8 cellular contexts compared by ENCODE assay signal in the genomic region with DNA sequence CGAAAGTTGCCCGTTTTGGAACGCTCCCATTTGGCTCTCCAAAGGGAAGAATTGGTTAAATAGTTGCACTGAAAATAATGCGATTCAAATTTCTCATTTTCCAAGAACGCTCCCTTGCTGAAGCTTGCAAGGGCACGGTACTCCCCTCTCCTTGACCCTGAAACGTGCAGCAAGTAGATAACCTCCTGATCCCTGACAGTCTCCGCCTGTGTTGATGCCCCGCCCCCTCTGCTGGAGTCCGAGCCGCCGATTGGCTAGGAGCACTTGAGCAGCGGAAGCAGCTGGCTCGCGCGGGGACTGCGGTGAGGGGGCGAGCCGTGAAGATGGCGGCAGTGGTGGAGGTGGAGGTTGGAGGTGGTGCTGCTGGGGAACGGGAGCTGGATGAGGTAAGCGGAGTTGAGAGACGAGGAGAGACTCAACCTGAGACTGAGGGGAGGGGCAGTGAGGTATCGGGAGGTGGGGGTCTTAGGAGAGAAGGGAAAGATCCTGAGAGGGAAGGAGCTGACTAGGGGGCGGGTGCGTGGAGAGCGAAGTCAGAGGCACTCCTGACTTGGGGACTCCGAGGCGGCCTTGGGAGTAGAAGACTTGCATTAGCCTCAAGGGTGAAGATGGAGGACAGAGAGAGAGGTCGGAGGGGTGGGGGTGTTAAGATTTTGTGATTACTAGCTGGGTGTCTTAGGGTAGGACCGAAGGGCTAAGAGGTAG. TPM values are rescaled to one million over a fixed set of nuclear protein-coding genes. Genes with fewer than 3 reads are reported as not detected.
DNase-seq lines count a peak whose midpoint lies in the region; ATAC-seq and TF ChIP-seq lines count a peak whose summit lies in the region.

Gene RNF121 (plus strand): TSS at position 308 of the 705 bp plus-strand sequence. CDS start 16 bp downstream, at position 324.

- H3K27ac ChIP-seq in DND-41 (ENCODE audit: low read length): peak within 1 kb of the TSS; percentile 96
- peak within 1 kb of the TSS; percentile 98 for H3K27ac ChIP-seq in GM23338 (ENCODE audit: low read depth)

- H3K27me3 Mint-ChIP-seq in GM23338 (ENCODE audit: insufficient read depth, low read depth, poor library complexity): peaks cover 5% of the 10 kb centered on the region
- H3K27me3 Mint-ChIP-seq in activated T-helper 17 cell treated with anti-CD3 and anti-CD28 coated beads, Interleukin-2, amount 50 U/mL, for 72 hours: no peaks in the 10 kb centered on the region
- no peaks in the 10 kb centered on the region for H3K27me3 Mint-ChIP-seq in natural killer cell (ENCODE audit: low read depth in 2 of 2)

- peak; percentile 98 for DNase-seq in DND-41
- peak; percentile 99 for DNase-seq in GM23338 (ENCODE audit: low spot score)
- peak; percentile 93 for DNase-seq in LHCN-M2 (ENCODE audit: low read depth)
- DNase-seq in RPMI8226: peak; percentile 95
- peak; percentile 90 for DNase-seq in fibroblast of mammary gland (ENCODE audit: low read depth)
- DNase-seq in natural killer cell: peak; percentile 96
- DNase-seq in stimulated activated naive CD8-positive, alpha-beta T cell treated with anti-CD3 and anti-CD28 coated beads, Interleukin-15, Interleukin-2, amounts not matched to agents 100 U/mL and 50 U/mL, for 24 hours: peak; percentile 99

- peaks cover 72% of the 10 kb centered on the region for H3K79me2 ChIP-seq in DND-41 (ENCODE audit: insufficient read depth, low read length)
- H3K79me2 ChIP-seq in GM23338 (replicated peaks; ENCODE audit: insufficient read depth): peaks cover 60% of the 10 kb centered on the region

- TF ChIP-seq CTCF in DND-41 (IDR thresholded peaks at IDR 0.05; ENCODE audit: borderline replicate concordance, extremely low read depth, low read length, poor library complexity, severe bottlenecking) (no peak), GM23338 (conservative IDR thresholded peaks at IDR 0.05; ENCODE audit: low read depth in 2 of 2) (no peak), fibroblast of mammary gland (conservative IDR thresholded peaks at IDR 0.05; ENCODE audit: control insufficient read depth, insufficient read depth, low read depth, low read length) (no peak), natural killer cell (IDR thresholded peaks at IDR 0.05) (no peak)

- H3K4me2 ChIP-seq in DND-41 (ENCODE audit: insufficient read depth, low read length) (peak within 1 kb of the TSS; percentile 96), GM23338 (peak within 1 kb of the TSS; percentile 98)

- H3K4me1 Mint-ChIP-seq in GM23338: peaks cover 6% of the 10 kb centered on the region
- peaks cover 23% of the 10 kb centered on the region for H3K4me1 Mint-ChIP-seq in activated T-helper 17 cell treated with anti-CD3 and anti-CD28 coated beads, Interleukin-2, amount 50 U/mL, for 72 hours
- H3K4me1 Mint-ChIP-seq in natural killer cell: peaks cover 37 to 47% of the 10 kb centered on the region in 2 donors

- no peaks in the 10 kb centered on the region for H3K9me3 ChIP-seq in DND-41 (ENCODE audit: insufficient read depth, low read length, severe bottlenecking)

- H3K9me2 ChIP-seq in GM23338 (ENCODE audit: insufficient read depth): no peaks in the 10 kb centered on the region

- H3K4me3 ChIP-seq in DND-41 (ENCODE audit: low read depth in 1 of 2, low read length in 2 of 2) (peak within 1 kb of the TSS; percentile 78 to 90), GM23338 (peak within 1 kb of the TSS; percentile 79), fibroblast of mammary gland (ENCODE audit: control insufficient read depth, low read depth, low read length) (peak within 1 kb of the TSS; percentile 100)

- peak within 1 kb of the TSS; percentile 94 for H2AFZ ChIP-seq in DND-41 (ENCODE audit: low read depth, low read length)
- H2AFZ ChIP-seq in GM23338: peak within 1 kb of the TSS; percentile 95

- H4K20me1 ChIP-seq in DND-41 (ENCODE audit: insufficient read depth, low read length) (0 out of 2 replicates have a peak, but pooled peaks cover 4% of the 10 kb centered on the region), GM23338 (replicated peaks; ENCODE audit: insufficient read depth) (peaks cover 22% of the 10 kb centered on the region; the same call in 1 of the 2 replicates)

- H3K9me3 Mint-ChIP-seq in GM23338 (no peaks in the 10 kb centered on the region), natural killer cell (no peaks in the 10 kb centered on the region)
- H3K9me3 Mint-ChIP-seq in activated T-helper 17 cell treated with anti-CD3 and anti-CD28 coated beads, Interleukin-2, amount 50 U/mL, for 72 hours: no peaks in the 10 kb centered on the region

- H3K27me3 ChIP-seq in DND-41 (ENCODE audit: insufficient read depth, low read length, poor library complexity): no peaks in the 10 kb centered on the region
- no peaks in the 10 kb centered on the region for H3K27me3 ChIP-seq in GM23338 (ENCODE audit: insufficient read depth)

- intact Hi-C loops in natural killer cell (cut with micrococcal nuclease): loop anchor here (1.0 kb wide), 2 partner anchors 151 to 183 kb away; partner anchors contain the start of genes ANAPC15, LRRC51 and NUMA1

- peaks cover 31% of the 10 kb centered on the region for H3K4me1 ChIP-seq in DND-41 (ENCODE audit: insufficient read depth, low read length)
- H3K4me1 ChIP-seq in GM23338 (ENCODE audit: insufficient read depth): peaks cover 15% of the 10 kb centered on the region

- H3K36me3 ChIP-seq in DND-41 (ENCODE audit: insufficient read depth, low read length) (peaks cover 12% of the 10 kb centered on the region), GM23338 (ENCODE audit: insufficient read depth) (no peaks in the 10 kb centered on the region)

- peak; percentile 94 for ATAC-seq in DND-41 (ENCODE audit: insufficient read depth, low read depth)
- ATAC-seq in GM23338: peak; percentile 95
- peak; percentile 94 for ATAC-seq in activated T-helper 17 cell treated with anti-CD3 and anti-CD28 coated beads, Interleukin-2, amount 50 U/mL, for 72 hours (replicated peaks)
- peak; percentile 91 to 96 (median 93) for ATAC-seq in natural killer cell
- ATAC-seq in stimulated activated naive CD8-positive, alpha-beta T cell treated with anti-CD3 and anti-CD28 coated beads, Interleukin-15, Interleukin-2, amounts not matched to agents 100 U/mL and 50 U/mL, for 24 hours: peak; percentile 95

- peaks cover 15% of the 10 kb centered on the region for H3K36me3 Mint-ChIP-seq in GM23338 (ENCODE audit: low read depth)
- peaks cover 39% of the 10 kb centered on the region for H3K36me3 Mint-ChIP-seq in activated T-helper 17 cell treated with anti-CD3 and anti-CD28 coated beads, Interleukin-2, amount 50 U/mL, for 72 hours (ENCODE audit: low read depth)
- no peaks in the 10 kb centered on the region for H3K36me3 Mint-ChIP-seq in natural killer cell

- H3K27ac Mint-ChIP-seq in GM23338 (peak within 1 kb of the TSS; percentile 100), natural killer cell (peak within 1 kb of the TSS; percentile 92 to 98)
- peak within 1 kb of the TSS; percentile 99 for H3K27ac Mint-ChIP-seq in activated T-helper 17 cell treated with anti-CD3 and anti-CD28 coated beads, Interleukin-2, amount 50 U/mL, for 72 hours

- H3K4me3 Mint-ChIP-seq in GM23338: peak within 1 kb of the TSS; percentile 95
- peak within 1 kb of the TSS; percentile 98 for H3K4me3 Mint-ChIP-seq in activated T-helper 17 cell treated with anti-CD3 and anti-CD28 coated beads, Interleukin-2, amount 50 U/mL, for 72 hours
- peak within 1 kb of the TSS; percentile 99 for H3K4me3 Mint-ChIP-seq in natural killer cell

- H3K9ac ChIP-seq in DND-41 (ENCODE audit: low read depth, low read length): peak within 1 kb of the TSS; percentile 82

- H3F3A ChIP-seq in GM23338 (replicated peaks; ENCODE audit: low read depth): 0 out of 2 replicates have a peak, but pooled peaks cover 2% of the 10 kb centered on the region

RNA-seq across cellular contexts. Expression of gene RNF121, which starts in this region (rescaled TPM):
- 37.7 and 57.1 TPM in 2 replicates for total RNA-seq in GM23338 (2014; rRNA removed; shearing (Covaris generic))
- polyA plus RNA-seq in GM23338 (2016; fragmentation: Nextera tagmentation; extraction: Ambion mirVana): 7.8 and 8.7 TPM in 2 replicates
- total RNA-seq in LHCN-M2 (2014; rRNA removed) (26.1 and 28.4 TPM in 2 replicates), natural killer cell (10 to 100 TPM; 22.7 to 28.2 (median 22.9) TPM)
- polyA plus RNA-seq in LHCN-M2 (2012): 52.4 TPM
- 10 to 100 TPM; 45.8 to 55.5 TPM for total RNA-seq in activated T-helper 17 cell treated with anti-CD3 and anti-CD28 coated beads, Interleukin-2, amount 50 U/mL, for 72 hours

Comparison
In these comparisons a context has a peak if more than half of its experiments do, and no peak if none do; other contexts are left out.
1. Peak in every context shown above with its lines: DNase-seq, ATAC-seq, H3K4me3 ChIP-seq and H3K27ac ChIP-seq.